ENCODE assay signal across 1 cellular context in the genomic region with DNA sequence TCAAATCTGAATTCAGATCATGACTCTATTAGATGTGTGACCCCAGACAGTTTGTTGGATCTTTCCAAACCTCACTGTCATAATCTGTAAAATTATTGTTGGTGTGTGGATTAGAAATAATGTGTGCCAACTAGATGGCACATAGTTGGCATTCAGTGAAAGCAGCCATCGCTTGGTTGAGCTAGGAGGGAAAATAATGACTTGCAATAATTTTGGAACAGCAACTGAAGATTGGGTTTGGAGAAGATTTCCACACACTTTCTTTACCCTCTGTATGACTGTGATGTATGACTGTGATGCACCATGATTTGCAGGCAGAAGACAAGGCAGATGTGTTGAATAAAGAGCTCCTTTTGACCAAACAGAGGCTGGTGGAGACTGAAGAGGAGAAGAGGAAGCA.
TF ChIP-seq lines count a peak whose summit lies in the region.

No MANE protein-coding gene starts in this region.

TF ChIP-seq in K562, 482 proteins besides CTCF, POLR2A, EP300 and RAD21:
- TF ChIP-seq C11orf30 (IDR thresholded peaks at IDR 0.05; ENCODE audit: low read depth) (0 out of 2 replicates have a peak, but pooled peaks have one; percentile 4), LEF1 (IDR thresholded peaks at IDR 0.05) (no peak), KAT7 (CRISPR knock-in tag; IDR thresholded peaks at IDR 0.05; ENCODE audit: borderline replicate concordance) (no peak), SREBF2 (CRISPR knock-in tag; IDR thresholded peaks at IDR 0.05) (no peak), ZNF436 (CRISPR knock-in tag; IDR thresholded peaks at IDR 0.05) (no peak), MAFG (tag; conservative IDR thresholded peaks at IDR 0.05) (peak; percentile 24; the same call in 1 of the 2 replicates)
- TF ChIP-seq, protein P1, sequence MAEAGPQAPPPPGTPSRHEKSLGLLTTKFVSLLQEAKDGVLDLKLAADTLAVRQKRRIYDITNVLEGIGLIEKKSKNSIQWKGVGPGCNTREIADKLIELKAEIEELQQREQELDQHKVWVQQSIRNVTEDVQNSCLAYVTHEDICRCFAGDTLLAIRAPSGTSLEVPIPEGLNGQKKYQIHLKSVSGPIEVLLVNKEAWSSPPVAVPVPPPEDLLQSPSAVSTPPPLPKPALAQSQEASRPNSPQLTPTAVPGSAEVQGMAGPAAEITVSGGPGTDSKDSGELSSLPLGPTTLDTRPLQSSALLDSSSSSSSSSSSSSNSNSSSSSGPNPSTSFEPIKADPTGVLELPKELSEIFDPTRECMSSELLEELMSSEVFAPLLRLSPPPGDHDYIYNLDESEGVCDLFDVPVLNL (CRISPR knock-in tag; IDR thresholded peaks at IDR 0.05; ENCODE audit: low read depth) = no peak
- TF ChIP-seq, protein P2, sequence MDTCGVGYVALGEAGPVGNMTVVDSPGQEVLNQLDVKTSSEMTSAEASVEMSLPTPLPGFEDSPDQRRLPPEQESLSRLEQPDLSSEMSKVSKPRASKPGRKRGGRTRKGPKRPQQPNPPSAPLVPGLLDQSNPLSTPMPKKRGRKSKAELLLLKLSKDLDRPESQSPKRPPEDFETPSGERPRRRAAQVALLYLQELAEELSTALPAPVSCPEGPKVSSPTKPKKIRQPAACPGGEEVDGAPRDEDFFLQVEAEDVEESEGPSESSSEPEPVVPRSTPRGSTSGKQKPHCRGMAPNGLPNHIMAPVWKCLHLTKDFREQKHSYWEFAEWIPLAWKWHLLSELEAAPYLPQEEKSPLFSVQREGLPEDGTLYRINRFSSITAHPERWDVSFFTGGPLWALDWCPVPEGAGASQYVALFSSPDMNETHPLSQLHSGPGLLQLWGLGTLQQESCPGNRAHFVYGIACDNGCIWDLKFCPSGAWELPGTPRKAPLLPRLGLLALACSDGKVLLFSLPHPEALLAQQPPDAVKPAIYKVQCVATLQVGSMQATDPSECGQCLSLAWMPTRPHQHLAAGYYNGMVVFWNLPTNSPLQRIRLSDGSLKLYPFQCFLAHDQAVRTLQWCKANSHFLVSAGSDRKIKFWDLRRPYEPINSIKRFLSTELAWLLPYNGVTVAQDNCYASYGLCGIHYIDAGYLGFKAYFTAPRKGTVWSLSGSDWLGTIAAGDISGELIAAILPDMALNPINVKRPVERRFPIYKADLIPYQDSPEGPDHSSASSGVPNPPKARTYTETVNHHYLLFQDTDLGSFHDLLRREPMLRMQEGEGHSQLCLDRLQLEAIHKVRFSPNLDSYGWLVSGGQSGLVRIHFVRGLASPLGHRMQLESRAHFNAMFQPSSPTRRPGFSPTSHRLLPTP (IDR thresholded peaks at IDR 0.05; ENCODE audit: borderline replicate concordance, extremely low read depth, insufficient read length) = no peak
- TF ChIP-seq, protein P3, sequence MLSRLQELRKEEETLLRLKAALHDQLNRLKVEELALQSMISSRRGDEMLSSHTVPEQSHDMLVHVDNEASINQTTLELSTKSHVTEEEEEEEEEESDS (CRISPR knock-in tag; IDR thresholded peaks at IDR 0.05) = no peak
